8 cellular contexts compared by ENCODE assay signal in genomic region chr17:55420067-55420775, GRCh38. TPM values are rescaled to one million over a fixed set of nuclear protein-coding genes. Genes with fewer than 3 reads are reported as not detected.
DNase-seq lines count a peak whose midpoint lies in the region; ATAC-seq and TF ChIP-seq lines count a peak whose summit lies in the region.

No MANE protein-coding gene starts in this region.

- peaks cover under 1% of the 10 kb centered on the region for H3K27me3 ChIP-seq in SJSA1 (replicated peaks)

- peak overlapping the region; percentile 95 to 100 (median 99) for H3K27ac Mint-ChIP-seq in naive B cell

- peaks cover 12% of the 10 kb centered on the region for H3K4me1 ChIP-seq in SJSA1 (replicated peaks)

- peaks cover 3% of the 10 kb centered on the region; the same call in 1 of the 2 replicates for H3K36me3 ChIP-seq in SJSA1

- peak; percentile 45 for ATAC-seq in GM18517 (IDR thresholded peaks at IDR 0.05; ENCODE audit: unreplicated experiment)
- ATAC-seq in HG02852 (IDR thresholded peaks at IDR 0.05; ENCODE audit: unreplicated experiment): peak; percentile 33
- peak; percentile 78 to 82 for ATAC-seq in naive B cell (ENCODE audit: low read depth in 2 of 2)
- ATAC-seq in HG03097 (IDR thresholded peaks at IDR 0.05; ENCODE audit: low FRiP score, unreplicated experiment): no peak
- ATAC-seq in HG02759 (IDR thresholded peaks at IDR 0.05; ENCODE audit: unreplicated experiment): no peak

- no peaks in the 10 kb centered on the region for H3K9me3 ChIP-seq in SJSA1 (replicated peaks)

- H3K4me3 Mint-ChIP-seq in naive B cell: peak overlapping the region; percentile 89 to 97 (median 95)

- H3K36me3 Mint-ChIP-seq in naive B cell: no peaks in the 10 kb centered on the region

- peaks cover 49 to 68% (median 62%) of the 10 kb centered on the region in 3 donors for H3K4me1 Mint-ChIP-seq in naive B cell

- no peak for TF ChIP-seq CTCF in choroid plexus epithelial cell (conservative IDR thresholded peaks at IDR 0.05; ENCODE audit: low read depth, low read length)

- H3K27ac ChIP-seq in SJSA1: peak overlapping the region; percentile 72

- H3K4me3 ChIP-seq in SJSA1 (peak overlapping the region; percentile 85), choroid plexus epithelial cell (ENCODE audit: low read depth, low read length) (peak overlapping the region; percentile 90)

- peaks cover 0 to 3% (median 0%) of the 10 kb centered on the region in 3 donors for H3K27me3 Mint-ChIP-seq in naive B cell

- H3K9me3 Mint-ChIP-seq in naive B cell: peaks cover 0 to 4% (median 0%) of the 10 kb centered on the region in 7 donors

- DNase-seq in SJSA1 (ENCODE audit: low read depth in 1 of 2, low spot score in 2 of 2) (no peak), choroid plexus epithelial cell (ENCODE audit: low read depth) (no peak), naive B cell (peak; percentile 84), NCI-H510A (lab: John Stamatoyannopoulos, UW) (no peak)

RNA-seq across cellular contexts. Expression of gene MMD, which starts 1.4 kb away (rescaled TPM):
- total RNA-seq in SJSA1 (2014; rRNA removed; shearing (Covaris generic)): 46.9 and 51.2 TPM in 2 replicates
- 10 to 100 TPM; 21.3 to 53.8 (median 32.0) TPM for polyA plus RNA-seq in naive B cell (ENCODE audit: low read depth in 6 of 6)

Comparison
In these comparisons a context has a peak if more than half of its experiments do, and no peak if none do; other contexts are left out.
1. ATAC-seq: peak in GM18517 (single experiment), HG02852 (single experiment) and naive B cell (2 of 2); none in HG03097 (single experiment) and HG02759 (single experiment).